8 cellular contexts compared by ENCODE assay signal in the genomic region with DNA sequence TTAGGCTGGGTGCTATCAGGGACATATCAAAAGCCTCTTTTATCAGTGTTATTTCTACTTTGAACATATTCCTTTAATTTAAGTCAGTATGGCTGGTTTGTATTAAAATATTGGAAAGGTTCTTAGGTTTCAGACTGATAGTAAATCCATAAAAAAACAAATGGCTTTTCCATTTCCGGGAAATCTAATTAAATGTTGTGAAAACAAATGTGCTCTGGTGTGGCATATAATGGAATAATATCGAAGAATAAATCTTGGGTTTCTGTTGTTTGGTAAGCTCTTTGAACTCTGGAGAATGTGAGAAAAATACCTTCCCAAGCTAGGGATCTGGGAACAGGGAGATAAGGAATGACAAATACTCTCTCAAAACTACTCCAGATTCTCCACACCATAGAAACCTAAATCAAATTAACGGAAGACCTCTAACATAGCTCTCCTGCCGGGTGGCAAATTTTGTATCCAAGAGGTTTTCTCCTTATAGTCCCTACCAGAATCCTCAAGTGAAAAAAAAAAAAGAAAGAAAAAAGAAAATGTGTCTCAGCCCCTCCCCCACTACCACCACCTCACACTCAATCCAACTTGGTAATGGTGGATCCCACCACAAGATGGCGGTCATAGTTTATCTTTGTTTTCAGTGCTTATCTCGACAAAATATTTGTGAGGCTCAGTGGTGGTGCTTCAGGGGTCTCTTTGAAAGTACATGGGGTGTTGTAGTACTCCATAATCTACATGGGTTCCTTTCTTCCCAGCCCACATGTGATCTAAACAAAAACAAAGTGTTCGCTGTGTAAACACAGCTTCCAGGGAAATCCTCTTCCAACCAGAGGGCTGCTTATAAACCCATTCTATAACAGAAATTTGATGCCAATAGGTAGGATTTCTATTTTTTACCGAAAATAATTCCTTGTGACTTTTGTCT. TPM values are rescaled to one million over a fixed set of nuclear protein-coding genes. Genes with fewer than 3 reads are reported as not detected.
DNase-seq lines count a peak whose midpoint lies in the region; ATAC-seq and TF ChIP-seq lines count a peak whose summit lies in the region.

No MANE protein-coding gene starts in this region.

- peak; percentile 59 for DNase-seq in activated naive CD4-positive, alpha-beta T cell treated with anti-CD3 and anti-CD28 coated beads for 36 hours
- no peak for DNase-seq in activated naive CD4-positive, alpha-beta T cell treated with anti-CD3 and anti-CD28 coated beads, Interleukin-2, amount 50 U/mL, for 16 hours
- peak; percentile 86 for DNase-seq in NAMALWA (ENCODE audit: low spot score)
- DNase-seq in activated CD8-positive, alpha-beta T cell treated with anti-CD3 and anti-CD28 coated beads, Interleukin-2, amount 10 ng/mL, durations not matched to agents 7 days and 5 days: peak; percentile 40
- DNase-seq in GM19238 (ENCODE audit: insufficient read length, low spot score): no peak

- POLR2A ChIA-PET in activated CD8-positive, alpha-beta T cell treated with anti-CD3 and anti-CD28 coated beads, Interleukin-2, amount 10 ng/mL, durations not matched to agents 7 days and 5 days (lab: Charles Lee): no interaction called here

- H3K9me3 Mint-ChIP-seq in activated naive CD4-positive, alpha-beta T cell treated with anti-CD3 and anti-CD28 coated beads for 36 hours: no peaks in the 10 kb centered on the region
- no peaks in the 10 kb centered on the region for H3K9me3 Mint-ChIP-seq in activated CD8-positive, alpha-beta T cell treated with anti-CD3 and anti-CD28 coated beads, Interleukin-2, amount 10 ng/mL, durations not matched to agents 7 days and 5 days (ENCODE audit: insufficient read depth)
- no peaks in the 10 kb centered on the region for H3K9me3 Mint-ChIP-seq in nephron

- H3K27me3 Mint-ChIP-seq in activated naive CD4-positive, alpha-beta T cell treated with anti-CD3 and anti-CD28 coated beads for 36 hours (ENCODE audit: low read depth): peaks cover 20% of the 10 kb centered on the region
- peaks cover 24% of the 10 kb centered on the region for H3K27me3 Mint-ChIP-seq in activated CD8-positive, alpha-beta T cell treated with anti-CD3 and anti-CD28 coated beads, Interleukin-2, amount 10 ng/mL, durations not matched to agents 7 days and 5 days (ENCODE audit: low read depth)
- peaks cover 3% of the 10 kb centered on the region for H3K27me3 Mint-ChIP-seq in nephron (ENCODE audit: low read depth)

- intact Hi-C loops in activated naive CD4-positive, alpha-beta T cell treated with anti-CD3 and anti-CD28 coated beads for 36 hours (cut with micrococcal nuclease): loop anchor here (2.0 kb wide), 3 partner anchors 53 to 803 kb away; no protein-coding TSS in a partner anchor

- H3K36me3 Mint-ChIP-seq in activated naive CD4-positive, alpha-beta T cell treated with anti-CD3 and anti-CD28 coated beads for 36 hours (ENCODE audit: low read depth): no peaks in the 10 kb centered on the region
- no peaks in the 10 kb centered on the region for H3K36me3 Mint-ChIP-seq in activated CD8-positive, alpha-beta T cell treated with anti-CD3 and anti-CD28 coated beads, Interleukin-2, amount 10 ng/mL, durations not matched to agents 7 days and 5 days (ENCODE audit: low read depth)
- no peaks in the 10 kb centered on the region for H3K36me3 Mint-ChIP-seq in nephron (ENCODE audit: low read depth)

- no peak overlapping the region for H3K4me3 Mint-ChIP-seq in activated naive CD4-positive, alpha-beta T cell treated with anti-CD3 and anti-CD28 coated beads for 36 hours
- no peak overlapping the region for H3K4me3 Mint-ChIP-seq in activated CD8-positive, alpha-beta T cell treated with anti-CD3 and anti-CD28 coated beads, Interleukin-2, amount 10 ng/mL, durations not matched to agents 7 days and 5 days
- H3K4me3 Mint-ChIP-seq in nephron: no peak overlapping the region

- no peak overlapping the region for H3K27ac Mint-ChIP-seq in activated naive CD4-positive, alpha-beta T cell treated with anti-CD3 and anti-CD28 coated beads for 36 hours
- no peak overlapping the region for H3K27ac Mint-ChIP-seq in activated CD8-positive, alpha-beta T cell treated with anti-CD3 and anti-CD28 coated beads, Interleukin-2, amount 10 ng/mL, durations not matched to agents 7 days and 5 days
- H3K27ac Mint-ChIP-seq in nephron: peak overlapping the region in 2 of 3 experiments; percentile 80 to 82

- no peak for ATAC-seq in activated CD8-positive, alpha-beta T cell treated with anti-CD3 and anti-CD28 coated beads, Interleukin-2, amount 10 ng/mL, durations not matched to agents 7 days and 5 days
- ATAC-seq in GM21515 (IDR thresholded peaks at IDR 0.05; ENCODE audit: unreplicated experiment): no peak
- no peak for ATAC-seq in GM18909 (IDR thresholded peaks at IDR 0.05; ENCODE audit: poor library complexity, unreplicated experiment)

- peak; percentile 23 to 44 (median 44) for TF ChIP-seq CTCF in nephron (IDR thresholded peaks at IDR 0.05; ENCODE audit: unreplicated experiment in 3 of 3)

- CTCF ChIA-PET in activated naive CD4-positive, alpha-beta T cell treated with anti-CD3 and anti-CD28 coated beads for 36 hours (lab: Charles Lee): interaction anchor here (0.6 to 0.8 kb wide), 5 partner anchors 44 to 803 kb away, joined by 3 to 6 read pairs (median 4); no protein-coding TSS in a partner anchor
- CTCF ChIA-PET in activated CD8-positive, alpha-beta T cell treated with anti-CD3 and anti-CD28 coated beads, Interleukin-2, amount 10 ng/mL, durations not matched to agents 7 days and 5 days (lab: Charles Lee): interaction anchor here (0.7 to 1.1 kb wide), 2 partner anchors 10 to 804 kb away, joined by 3 read pairs; no protein-coding TSS in a partner anchor

- H3K4me1 Mint-ChIP-seq in activated naive CD4-positive, alpha-beta T cell treated with anti-CD3 and anti-CD28 coated beads for 36 hours (ENCODE audit: low read depth): no peaks in the 10 kb centered on the region
- H3K4me1 Mint-ChIP-seq in activated CD8-positive, alpha-beta T cell treated with anti-CD3 and anti-CD28 coated beads, Interleukin-2, amount 10 ng/mL, durations not matched to agents 7 days and 5 days (ENCODE audit: low read depth): no peaks in the 10 kb centered on the region
- peaks cover 70% of the 10 kb centered on the region for H3K4me1 Mint-ChIP-seq in nephron

RNA-seq across cellular contexts. Expression of a gene that starts 54.6 kb away (rescaled TPM):
- under 1 TPM in 1 of 2 experiments, not detected in 1; 0.36 TPM for total RNA-seq in activated naive CD4-positive, alpha-beta T cell treated with anti-CD3 and anti-CD28 coated beads for 36 hours
- not detected for total RNA-seq in activated CD8-positive, alpha-beta T cell treated with anti-CD3 and anti-CD28 coated beads, Interleukin-2, amount 10 ng/mL, durations not matched to agents 7 days and 5 days

Comparison
In these comparisons a context has a peak if more than half of its experiments do, and no peak if none do; other contexts are left out.
1. DNase-seq: peak in activated naive CD4-positive, alpha-beta T cell treated with anti-CD3 and anti-CD28 coated beads for 36 hours (single experiment), NAMALWA (single experiment) and activated CD8-positive, alpha-beta T cell treated with anti-CD3 and anti-CD28 coated beads, Interleukin-2, amount 10 ng/mL, durations not matched to agents 7 days and 5 days (single experiment); none in activated naive CD4-positive, alpha-beta T cell treated with anti-CD3 and anti-CD28 coated beads, Interleukin-2, amount 50 U/mL, for 16 hours (single experiment) and GM19238 (single experiment).
2. H3K27ac Mint-ChIP-seq: peak in nephron (2 of 3); none in activated naive CD4-positive, alpha-beta T cell treated with anti-CD3 and anti-CD28 coated beads for 36 hours (single experiment) and activated CD8-positive, alpha-beta T cell treated with anti-CD3 and anti-CD28 coated beads, Interleukin-2, amount 10 ng/mL, durations not matched to agents 7 days and 5 days (single experiment).